7 cellular contexts compared by ENCODE assay signal in genomic region chr6:154187714-154188113, GRCh38.
"Had no signal": no experiment of that assay in that cellular context is flagged by ENCODE, and none has a peak within 500 bp of the region (broad histone marks: within the 10 kb centered on the region; RNA-seq: fewer than 3 reads in every experiment).

No MANE protein-coding gene starts in this region.

- H3K36me3 ChIP-seq: sigmoid colon had no signal

- H3K9me3 Mint-ChIP-seq: neural crest cell had no signal

- H3K27me3 ChIP-seq: sigmoid colon had no signal

- H3K4me3 Mint-ChIP-seq: neural crest cell had no signal

- H3K4me3 ChIP-seq: sigmoid colon had no signal

- DNase-seq: activated gamma-delta T cell; activated T-cell treated with anti-CD3 and anti-CD28 coated beads for 4 hours; sigmoid colon; stimulated activated CD4-positive, alpha-beta T cell treated with anti-CD3 and anti-CD28 coated beads, Interleukin-12 subunit alpha, Interleukin-12 subunit beta, amount 100 ng/mL, for 4 hours; T-helper 9 cell had no signal

- H3K4me1 Mint-ChIP-seq: neural crest cell had no signal

- ATAC-seq: esophagus mucosa had no signal
